ENCODE assay signal across 19 cellular contexts in genomic region chr3:167738037-167738436, GRCh38. TPM values are rescaled to one million over a fixed set of nuclear protein-coding genes. Genes with fewer than 3 reads are reported as not detected.
A peak's percentile ranks its signal among the peaks of the same experiment; 100 is the strongest.
DNase-seq lines count a peak whose midpoint lies in the region; ATAC-seq, FAIRE-seq and TF ChIP-seq lines count a peak whose summit lies in the region.
"Had no signal": no experiment of that assay in that cellular context is flagged by ENCODE, and none has a peak within 500 bp of the region (broad histone marks: within the 10 kb centered on the region; RNA-seq: fewer than 3 reads in every experiment).

No MANE protein-coding gene starts in this region.

- WGBS in K562 (ENCODE audit: insufficient coverage, low coverage, missing lambda C conversion rate): 13% methylated on average over 2 of the region's 2 CpGs

- H3K27ac ChIP-seq in K562 (ENCODE audit: extremely low read depth, low read depth, low read length): no peak overlapping the region

- H3K4me1 ChIP-seq in Loucy (ENCODE audit: insufficient read depth, low read length, poor library complexity, severe bottlenecking) (peaks cover 45% of the 10 kb centered on the region), K562 (replicated peaks in 1 of 2; ENCODE audit: control insufficient read depth in 2 of 2, insufficient read depth in 2 of 2, low read length in 2 of 2) (peaks cover 3 to 16% of the 10 kb centered on the region in 2 experiments; a peak in 3 of 5 replicates)

- peaks cover 16% of the 10 kb centered on the region for H3K27me3 Mint-ChIP-seq in type B pancreatic cell
- H3K27me3 Mint-ChIP-seq in T-cell: no peaks in the 10 kb centered on the region
- H3K27me3 Mint-ChIP-seq: B cell; CD4-positive, alpha-beta T cell had no signal

- H4K20me1 ChIP-seq in Loucy (ENCODE audit: insufficient read depth, low read length, poor library complexity, severe bottlenecking) (peaks cover 12% of the 10 kb centered on the region), K562 (replicated peaks; ENCODE audit: control insufficient read depth, insufficient read depth, low read length) (no peaks in the 10 kb centered on the region)

- H3K4me1 Mint-ChIP-seq in type B pancreatic cell (ENCODE audit: unreplicated experiment) (no peaks in the 10 kb centered on the region), T-cell (peaks cover 12 to 17% (median 12%) of the 10 kb centered on the region in 3 donors)

- H3K36me3 ChIP-seq in Loucy (ENCODE audit: insufficient read depth, low read length) (no peaks in the 10 kb centered on the region), K562 (ENCODE audit: control insufficient read depth, insufficient read depth, low read length) (peaks cover 3% of the 10 kb centered on the region; the same call in 1 of the 3 replicates)

- H3K9me3 Mint-ChIP-seq in type B pancreatic cell (no peaks in the 10 kb centered on the region), T-cell (no peaks in the 10 kb centered on the region)
- H3K9me3 Mint-ChIP-seq: CD4-positive, alpha-beta T cell; H9 had no signal

- H3K9me2 ChIP-seq in Loucy (replicated peaks; ENCODE audit: low read depth, low read length): no peaks in the 10 kb centered on the region

- ATAC-seq in K562 (no peak), GM18867 (IDR thresholded peaks at IDR 0.05; ENCODE audit: unreplicated experiment) (no peak), T-cell (replicated peaks in 1 of 4) (no peak)

- peak overlapping the region; percentile 37 for H3K4me3 Mint-ChIP-seq in type B pancreatic cell
- no peak overlapping the region for H3K4me3 Mint-ChIP-seq in T-cell
- H3K4me3 Mint-ChIP-seq: B cell, H9 had no signal

- no peak for TF ChIP-seq EP300 in K562 (IDR thresholded peaks at IDR 0.05; ENCODE audit: low read length)

- H3K9me3 ChIP-seq in Loucy (ENCODE audit: insufficient read depth, low read depth, low read length) (no peaks in the 10 kb centered on the region), K562 (replicated peaks; ENCODE audit: control insufficient read depth, insufficient read depth, low read depth, low read length) (no peaks in the 10 kb centered on the region)

- in situ Hi-C loops in K562 (cut with MboI): no loop called here

- no peak for TF ChIP-seq POLR2A in K562 (conservative IDR thresholded peaks at IDR 0.05)

- H3K9ac ChIP-seq in Loucy (ENCODE audit: low read depth, low read length, poor library complexity, severe bottlenecking) (no peak overlapping the region), K562 (ENCODE audit: insufficient read depth in 1 of 2, low read depth in 2 of 2, low read length in 2 of 2) (no peak overlapping the region)

- no peak for TF ChIP-seq RAD21 in K562 (CRISPR knock-in tag; conservative IDR thresholded peaks at IDR 0.05 in 1 of 2, IDR thresholded peaks at IDR 0.05 in 1 of 2)

- H3K4me3 ChIP-seq in Loucy (ENCODE audit: low read length, poor library complexity, severe bottlenecking) (no peak overlapping the region), K562 (no peak overlapping the region)

- H3K27me3 ChIP-seq in Loucy (ENCODE audit: insufficient read depth, low read length, poor library complexity, severe bottlenecking) (no peaks in the 10 kb centered on the region), K562 (ENCODE audit: control insufficient read depth in 2 of 2, insufficient read depth in 2 of 2, low read length in 2 of 2) (no peaks in the 10 kb centered on the region)

- intact Hi-C loops in K562 (cut with micrococcal nuclease): loop anchor here (5.0 kb wide), 2 partner anchors 51 to 144 kb away; no protein-coding TSS in a partner anchor

- BruUV-seq in K562 (replicated peaks; lab: Mats Ljungman, UMichigan): no TSS peak

- H3F3A ChIP-seq in Loucy (ENCODE audit: low read depth): no peaks in the 10 kb centered on the region; the same call in 1 of the 2 replicates

- H3K27ac Mint-ChIP-seq in type B pancreatic cell (no peak overlapping the region), T-cell (no peak overlapping the region)
- H3K27ac Mint-ChIP-seq: B cell; CD4-positive, alpha-beta T cell; H9 had no signal

- H3K79me2 ChIP-seq in Loucy (ENCODE audit: insufficient read depth, low read length) (peaks cover 21% of the 10 kb centered on the region), K562 (ENCODE audit: control insufficient read depth, insufficient read depth, low read length) (peaks cover 69% of the 10 kb centered on the region)

- POLR2A ChIA-PET in K562 (lab: Yijun Ruan, JAX) (no interaction called here), T-cell (lab: Charles Lee) (no interaction called here)

- H2AFZ ChIP-seq in Loucy (ENCODE audit: low read length): no peak overlapping the region
- H2AFZ ChIP-seq in K562 (ENCODE audit: low read depth, low read length): no peak overlapping the region

- FAIRE-seq in K562 (lab: Jason Lieb, UNC): no peak
- FAIRE-seq: A204.1, G401.6, GM12891 had no signal

- DNase-seq in K562 (ENCODE audit: extremely low read depth in 1 of 4, low spot score in 3 of 4): no peak
- peak; percentile 43 for DNase-seq in inferior parietal cortex (ENCODE audit: extremely low spot score)
- no peak for DNase-seq in type B pancreatic cell (ENCODE audit: extremely low spot score, unreplicated experiment)
- no peak for DNase-seq in effector CD4-positive, alpha-beta T cell
- DNase-seq in T-cell: no peak
- DNase-seq: C1 segment of cervical spinal cord; Calu3; CD4-positive, alpha-beta T cell; DMS 273 treated with DMSO at 0.1 percent for 48 hours; DMS79; EL; GOT3; H9 had no signal

- no peaks in the 10 kb centered on the region for H3K9me1 ChIP-seq in K562 (ENCODE audit: control insufficient read depth, insufficient read depth, low read length)

- TF ChIP-seq CTCF in Loucy (conservative IDR thresholded peaks at IDR 0.05; ENCODE audit: low read length): no peak
- TF ChIP-seq CTCF in K562 (IDR thresholded peaks at IDR 0.05 in 2 of 3, conservative IDR thresholded peaks at IDR 0.05 in 1 of 3; ENCODE audit: insufficient read depth in 2 of 3, low read depth in 1 of 3, low read length in 3 of 3): no peak
- TF ChIP-seq CTCF in type B pancreatic cell (conservative IDR thresholded peaks at IDR 0.05): no peak

- H3K36me3 Mint-ChIP-seq in type B pancreatic cell (no peaks in the 10 kb centered on the region), T-cell (peaks cover 3% of the 10 kb centered on the region)

- H3K4me2 ChIP-seq in Loucy (ENCODE audit: low read depth, low read length, poor library complexity, severe bottlenecking) (peak overlapping the region; percentile 93), K562 (ENCODE audit: insufficient read depth, low read length) (no peak overlapping the region; the same call in 1 of the 2 replicates)

- CTCF ChIA-PET in K562 (lab: Yijun Ruan, JAX; ENCODE audit: low intra/inter-chr PET ratio): no interaction called here
- CTCF ChIA-PET in T-cell (lab: Charles Lee): no interaction called here

TF ChIP-seq in K562, 482 proteins besides CTCF, POLR2A, EP300 and RAD21 (continues in another document):
- no peak for TF ChIP-seq POLR2H (tag; IDR thresholded peaks at IDR 0.05; ENCODE audit: low read depth)

RNA-seq across cellular contexts. Expression of gene SERPINI1, which starts 2.5 kb away (rescaled TPM):
- 5.4 and 9.8 TPM in 2 replicates for total RNA-seq in K562 (2011; cell fraction: chromatin; rRNA removed; ENCODE audit: low replicate concordance)
- 6.3 and 10.8 TPM in 2 replicates for total RNA-seq in K562 (2011; cell fraction: nucleolus; rRNA removed)
- total RNA-seq in K562 (2011; cell fraction: nucleoplasm; rRNA removed): 12.2 and 14.2 TPM in 2 replicates
- 1.6 and 2.2 TPM in 2 replicates for total RNA-seq in K562 (2014; rRNA removed)
- 3.5 and 4.3 TPM in 2 replicates for total RNA-seq in K562 (2014; rRNA removed; fragmentation: Illumina TruSeq; extraction: Trizol)
- total RNA-seq in K562 (2015; rRNA removed; fragmentation: Illumina TruSeq; extraction: Trizol): 1.7 TPM in 2 replicates
- total RNA-seq in K562 (2021): 2.2 and 2.8 TPM in 2 replicates
- polyA plus RNA-seq in K562 (2011; rRNA removed): 3.9 and 8.9 TPM in 2 replicates
- polyA plus RNA-seq in K562 (2011; cell fraction: cytosol; rRNA removed): 0.94 and 1.4 TPM in 2 replicates
- 0.94 and 1.00 TPM in 2 replicates for polyA plus RNA-seq in K562 (2011; cell fraction: nucleus; rRNA removed)
- polyA plus RNA-seq in K562 (2012): 2.3 and 2.5 TPM in 2 replicates
- 2.4 and 3.8 TPM in 2 replicates for polyA plus RNA-seq in K562 (2014; fragmentation: Illumina TruSeq; extraction: Trizol)
- polyA plus RNA-seq in K562 (2014; fragmentation: Nextera tagmentation; extraction: Ambion mirVana): 1 to 10 TPM; 9.5 to 9.9 TPM
- 1.6 and 1.9 TPM in 2 replicates for polyA plus RNA-seq in K562 (2014; rRNA removed)
- 2.9 and 4.8 TPM in 2 replicates for polyA minus RNA-seq in K562 (2011; rRNA and poly(A)+ RNA removed)
- polyA minus RNA-seq in K562 (2011; cell fraction: cytosol; rRNA and poly(A)+ RNA removed): 2.4 and 2.6 TPM in 2 replicates
- 4.0 and 6.8 TPM in 2 replicates for polyA minus RNA-seq in K562 (2011; cell fraction: nucleus; rRNA and poly(A)+ RNA removed)
- total RNA-seq in type B pancreatic cell (ENCODE audit: low replicate concordance): 27.2 and 33.8 TPM in 2 replicates
- 1 to 10 TPM; 2.8 to 4.1 (median 3.0) TPM for total RNA-seq in T-cell

RNA-seq across cellular contexts. Expression of gene PDCD10, which starts 3.3 kb away (rescaled TPM):
- total RNA-seq in K562 (2011; cell fraction: chromatin; rRNA removed; ENCODE audit: low replicate concordance): 50.4 and 117 TPM in 2 replicates
- 19.3 and 30.0 TPM in 2 replicates for total RNA-seq in K562 (2011; cell fraction: nucleolus; rRNA removed)
- total RNA-seq in K562 (2011; cell fraction: nucleoplasm; rRNA removed): 62.3 and 77.0 TPM in 2 replicates
- total RNA-seq in K562 (2014; rRNA removed) (189 and 206 TPM in 2 replicates), K562 (2014; rRNA removed; fragmentation: Illumina TruSeq; extraction: Trizol) (217 and 246 TPM in 2 replicates), K562 (2015; rRNA removed; fragmentation: Illumina TruSeq; extraction: Trizol) (170 and 178 TPM in 2 replicates), K562 (2021) (121 and 134 TPM in 2 replicates), type B pancreatic cell (ENCODE audit: low replicate concordance) (43.3 and 58.9 TPM in 2 replicates), T-cell (10 to 100 TPM; 40.2 to 46.7 (median 40.8) TPM)
- polyA plus RNA-seq in K562 (2011; rRNA removed) (144 and 233 TPM in 2 replicates), K562 (2014; fragmentation: Illumina TruSeq; extraction: Trizol) (218 and 276 TPM in 2 replicates), K562 (2014; fragmentation: Nextera tagmentation; extraction: Ambion mirVana) (100 to 1,000 TPM; 423 to 476 TPM), K562 (2014; rRNA removed) (219 and 232 TPM in 2 replicates)
- 29.7 and 71.9 TPM in 2 replicates for polyA plus RNA-seq in K562 (2011; cell fraction: cytosol; rRNA removed)
- 20.8 and 35.1 TPM in 2 replicates for polyA plus RNA-seq in K562 (2011; cell fraction: nucleus; rRNA removed)
- polyA plus RNA-seq in K562 (2012): 84.4 and 141 TPM in 2 replicates
- 144 and 152 TPM in 2 replicates for polyA minus RNA-seq in K562 (2011; rRNA and poly(A)+ RNA removed)
- polyA minus RNA-seq in K562 (2011; cell fraction: cytosol; rRNA and poly(A)+ RNA removed): 32.6 and 52.1 TPM in 2 replicates
- 60.0 and 103 TPM in 2 replicates for polyA minus RNA-seq in K562 (2011; cell fraction: nucleus; rRNA and poly(A)+ RNA removed)
